In genomic region chr1:33436557-33437296, GRCh38 we compare ENCODE assay signal across 23 cellular contexts. TPM values are rescaled to one million over a fixed set of nuclear protein-coding genes. Genes with fewer than 3 reads are reported as not detected.
DNase-seq lines count a peak whose midpoint lies in the region; ATAC-seq and TF ChIP-seq lines count a peak whose summit lies in the region.
"Had no signal": no experiment of that assay in that cellular context is flagged by ENCODE, and none has a peak within 500 bp of the region (broad histone marks: within the 10 kb centered on the region; RNA-seq: fewer than 3 reads in every experiment).

No MANE protein-coding gene starts in this region.

- H3K27me3 ChIP-seq in IMR-90 (ENCODE audit: control insufficient read depth, insufficient read depth, low read length): no peaks in the 10 kb centered on the region
- no peaks in the 10 kb centered on the region for H3K27me3 ChIP-seq in PC-9 (ENCODE audit: insufficient read depth, low read depth)
- H3K27me3 ChIP-seq: heart right ventricle had no signal

- peak overlapping the region; percentile 84 for H3K27ac Mint-ChIP-seq in glutamatergic neuron (ENCODE audit: unreplicated experiment)
- H3K27ac Mint-ChIP-seq: activated CD4-positive, alpha-beta memory T cell treated with anti-CD3 and anti-CD28 coated beads, Interleukin-2, amount 10 ng/mL, durations not matched to agents 7 days and 5 days; HFFc6; immature natural killer cell; naive thymus-derived CD8-positive, alpha-beta T cell had no signal

- H3K4me3 ChIP-seq in IMR-90 (ENCODE audit: insufficient read depth, low read depth, low read length) (no peak overlapping the region), PC-9 (no peak overlapping the region)
- H3K4me3 ChIP-seq: heart right ventricle, lung had no signal

- DNase-seq in IMR-90 (peak; percentile 28), PC-9 (no peak), glutamatergic neuron (no peak), retina (peak; percentile 58), sciatic nerve (ENCODE audit: low spot score) (no peak), COLO668 (lab: John Stamatoyannopoulos, UW; ENCODE audit: unreplicated experiment) (no peak), NCI-H1930 (lab: John Stamatoyannopoulos, UW) (no peak)
- DNase-seq: activated CD4-positive, alpha-beta memory T cell treated with anti-CD3 and anti-CD28 coated beads, Interleukin-2, amount 10 ng/mL, durations not matched to agents 7 days and 5 days; activated naive CD4-positive, alpha-beta T cell treated with Interleukin-2 at 50 U/mL for 16 hours; activated T-cell treated with anti-CD3 and anti-CD28 coated beads, Interleukin-2, amount 50 U/mL, for 1 hour; CD4-positive, alpha-beta memory T cell; DND-41; heart right ventricle; HFFc6; immature natural killer cell; KBM-7; MV-4-11; naive thymus-derived CD8-positive, alpha-beta T cell; NCI-H187 treated with DMSO at 0.1 percent for 48 hours; NCI-H510A treated with DMSO at 0.1 percent for 48 hours; SHP77; T-helper 2 cell had no signal

- peaks cover 47% of the 10 kb centered on the region for H3K4me1 Mint-ChIP-seq in glutamatergic neuron (ENCODE audit: low read depth, unreplicated experiment)
- H3K4me1 Mint-ChIP-seq: activated CD4-positive, alpha-beta memory T cell treated with anti-CD3 and anti-CD28 coated beads, Interleukin-2, amount 10 ng/mL, durations not matched to agents 7 days and 5 days; CD4-positive, alpha-beta memory T cell; immature natural killer cell had no signal

- no peaks in the 10 kb centered on the region for H3K36me3 Mint-ChIP-seq in glutamatergic neuron (ENCODE audit: unreplicated experiment)
- H3K36me3 Mint-ChIP-seq: CD4-positive, alpha-beta memory T cell; immature natural killer cell; naive thymus-derived CD8-positive, alpha-beta T cell had no signal

- no peak overlapping the region for H2BK5ac ChIP-seq in IMR-90 (ENCODE audit: low read depth, low read length, poor library complexity, severe bottlenecking)

- H3F3A ChIP-seq in PC-9 (ENCODE audit: insufficient read depth, low read depth): peaks cover 50% of the 10 kb centered on the region

- H2AK5ac ChIP-seq in IMR-90 (ENCODE audit: low read depth, low read length): peak overlapping the region; percentile 28

- H3K4me1 ChIP-seq in IMR-90 (ENCODE audit: control insufficient read depth, insufficient read depth, low read length): peaks cover 10% of the 10 kb centered on the region
- peaks cover 60% of the 10 kb centered on the region for H3K4me1 ChIP-seq in PC-9 (replicated peaks; ENCODE audit: insufficient read depth)

- peaks cover 9% of the 10 kb centered on the region for H3K27me3 Mint-ChIP-seq in glutamatergic neuron (ENCODE audit: unreplicated experiment)

- no peak overlapping the region for H2BK120ac ChIP-seq in IMR-90 (ENCODE audit: low read depth, low read length)

- H3K9me3 ChIP-seq in IMR-90 (ENCODE audit: control insufficient read depth, insufficient read depth, low read length): no peaks in the 10 kb centered on the region
- H3K9me3 ChIP-seq in PC-9 (ENCODE audit: insufficient read depth, low read depth): no peaks in the 10 kb centered on the region
- H3K9me3 ChIP-seq: heart right ventricle had no signal

- H3K56ac ChIP-seq in IMR-90 (ENCODE audit: extremely low read depth, insufficient read depth, low read length): no peak overlapping the region

- dilution Hi-C loops in IMR-90 (cut with HindIII; ENCODE audit: low sequenced_read_pairs, unreplicated experiment): no loop called here

- CTCF ChIA-PET in IMR-90 (lab: Yijun Ruan, JAX): no interaction called here
- CTCF ChIA-PET in PC-9 (lab: Charles Lee): no interaction called here

- no peak for TF ChIP-seq POLR2A in IMR-90 (IDR thresholded peaks at IDR 0.05; ENCODE audit: low read depth, low read length)

- H4K91ac ChIP-seq in IMR-90 (ENCODE audit: insufficient read depth, low read depth, low read length): no peak overlapping the region

- no peak overlapping the region for H2BK20ac ChIP-seq in IMR-90 (ENCODE audit: low read depth, low read length)

- H3K4ac ChIP-seq in IMR-90 (ENCODE audit: low read depth, low read length): no peak overlapping the region

- peak overlapping the region; percentile 62 for H3K4me3 Mint-ChIP-seq in glutamatergic neuron (ENCODE audit: unreplicated experiment)
- H3K4me3 Mint-ChIP-seq: activated CD4-positive, alpha-beta memory T cell treated with anti-CD3 and anti-CD28 coated beads, Interleukin-2, amount 10 ng/mL, durations not matched to agents 7 days and 5 days; HFFc6; immature natural killer cell; naive thymus-derived CD8-positive, alpha-beta T cell had no signal

- H3K9me1 ChIP-seq in IMR-90 (ENCODE audit: insufficient read depth, low read length): peaks cover 7% of the 10 kb centered on the region

- H4K5ac ChIP-seq in IMR-90 (ENCODE audit: low read depth, low read length): no peak overlapping the region

- TF ChIP-seq RAD21 in IMR-90 (IDR thresholded peaks at IDR 0.05; ENCODE audit: low read length): no peak

- in situ Hi-C loops in IMR-90 (cut with MboI; ENCODE audit: low sequenced_read_pairs): no loop called here

- ATAC-seq in IMR-90 (ENCODE audit: low read depth) (no peak), sciatic nerve (no peak)
- ATAC-seq: naive thymus-derived CD8-positive, alpha-beta T cell had no signal

- H3K9ac ChIP-seq in IMR-90 (ENCODE audit: low read depth, low read length): no peak overlapping the region

- H3K9me3 Mint-ChIP-seq in glutamatergic neuron (ENCODE audit: unreplicated experiment): peaks cover 11% of the 10 kb centered on the region
- H3K9me3 Mint-ChIP-seq: activated CD4-positive, alpha-beta memory T cell treated with anti-CD3 and anti-CD28 coated beads, Interleukin-2, amount 10 ng/mL, durations not matched to agents 7 days and 5 days; CD4-positive, alpha-beta memory T cell; HFFc6; immature natural killer cell; naive thymus-derived CD8-positive, alpha-beta T cell had no signal

- H3K4me2 ChIP-seq in IMR-90 (ENCODE audit: low read depth, low read length): no peak overlapping the region
- H3K4me2 ChIP-seq in PC-9: 0 out of 2 replicates have a peak overlapping the region, but pooled peaks have one; percentile 10

- no peak overlapping the region for H3K27ac ChIP-seq in IMR-90 (ENCODE audit: insufficient read depth, low read length)
- no peak overlapping the region; the same call in 1 of the 2 replicates for H3K27ac ChIP-seq in PC-9

- H3K9me2 ChIP-seq in PC-9 (ENCODE audit: insufficient read depth): no peaks in the 10 kb centered on the region; the same call in 1 of the 2 replicates

- intact Hi-C loops in IMR-90 (cut with micrococcal nuclease) (no loop called here), PC-9 (cut with micrococcal nuclease; ENCODE audit: unreplicated experiment) (no loop called here), sciatic nerve (cut with DNase I) (no loop called here)

- H3K18ac ChIP-seq in IMR-90 (ENCODE audit: low read depth, low read length): no peak overlapping the region

- no peak overlapping the region for H4K8ac ChIP-seq in IMR-90 (ENCODE audit: low read depth in 2 of 2, low read length in 2 of 2)

- H3K79me1 ChIP-seq in IMR-90 (ENCODE audit: low read depth in 1 of 2, low read length in 2 of 2): peaks cover 0 to 3% of the 10 kb centered on the region in 2 experiments; a peak in 1 of 4 replicates

- H2AK9ac ChIP-seq in IMR-90 (replicated peaks; ENCODE audit: low read depth, low read length, poor library complexity): no peak overlapping the region

- H4K20me1 ChIP-seq in IMR-90 (ENCODE audit: insufficient read depth, low read length) (no peaks in the 10 kb centered on the region; the same call in 1 of the 2 replicates), PC-9 (ENCODE audit: insufficient read depth) (no peaks in the 10 kb centered on the region)

- H2BK15ac ChIP-seq in IMR-90 (ENCODE audit: low read depth, low read length): peak overlapping the region; percentile 20; the same call in 1 of the 3 replicates

- TF ChIP-seq CTCF in IMR-90 (conservative IDR thresholded peaks at IDR 0.05; ENCODE audit: low read depth, low read length) (no peak), PC-9 (conservative IDR thresholded peaks at IDR 0.05) (no peak), glutamatergic neuron (IDR thresholded peaks at IDR 0.05; ENCODE audit: partially characterized antibody, unreplicated experiment) (no peak)

- 40% methylated on average over 1 of the region's 4 CpGs; no CpG with 5 or more reads in 1 of the 2 experiments for WGBS in IMR-90 (ENCODE audit: extremely low coverage in 2 of 2, insufficient read length in 1 of 2), 2 experiments

- no peaks in the 10 kb centered on the region for H3K79me2 ChIP-seq in PC-9 (ENCODE audit: low read depth)

- BruUV-seq in IMR-90 (replicated peaks; lab: Mats Ljungman, UMichigan) (no TSS peak), PC-9 (replicated peaks; lab: Mats Ljungman, UMichigan) (no TSS peak)

- POLR2A ChIA-PET in IMR-90 (lab: Charles Lee; ENCODE audit: unreplicated experiment) (no interaction called here), PC-9 (lab: Charles Lee; ENCODE audit: unreplicated experiment) (interaction anchor here (0.7 kb wide), 1 partner anchor 14 kb away, joined by 3 read pairs; no protein-coding TSS in a partner anchor)

- no peak overlapping the region for H2AFZ ChIP-seq in IMR-90 (replicated peaks; ENCODE audit: low read length, poor library complexity)
- no peak overlapping the region for H2AFZ ChIP-seq in PC-9

- no peaks in the 10 kb centered on the region for H3K36me3 ChIP-seq in IMR-90 (ENCODE audit: control insufficient read depth, insufficient read depth, low read length)
- H3K36me3 ChIP-seq in PC-9 (ENCODE audit: low read depth): no peaks in the 10 kb centered on the region
- H3K36me3 ChIP-seq: heart right ventricle had no signal

- H3K23ac ChIP-seq in IMR-90 (ENCODE audit: low read depth, low read length): no peak overlapping the region

- H3K14ac ChIP-seq in IMR-90 (replicated peaks; ENCODE audit: low read depth, low read length): 0 out of 2 replicates have a peak overlapping the region, but pooled peaks have one; percentile 31

TF ChIP-seq in IMR-90, 13 proteins besides CTCF, POLR2A, EP300 and RAD21 (continues in another document):
- TF ChIP-seq NFE2L2 (IDR thresholded peaks at IDR 0.05; ENCODE audit: low read depth, low read length) (no peak), SMC3 (IDR thresholded peaks at IDR 0.05; ENCODE audit: low read depth, low read length) (no peak)

RNA-seq across cellular contexts. Expression of gene PHC2, which starts 5.8 kb away (rescaled TPM):
- total RNA-seq in IMR-90 (2012; rRNA removed) (43.3 and 46.4 TPM in 2 replicates), PC-9 (2021) (45.4 and 48.1 TPM in 2 replicates), glutamatergic neuron (ENCODE audit: unreplicated experiment) (287 TPM), sciatic nerve (109 TPM)
- polyA plus RNA-seq in IMR-90 (2012; rRNA removed): 86.3 and 98.1 TPM in 2 replicates
- polyA plus RNA-seq in IMR-90 (2012; cell fraction: cytosol; rRNA removed): 91.9 and 128 TPM in 2 replicates
- 110 and 133 TPM in 2 replicates for polyA plus RNA-seq in IMR-90 (2012; cell fraction: nucleus; rRNA removed; ENCODE audit: low replicate concordance)

RNA-seq across cellular contexts. Expression of gene ZSCAN20, which starts 35.7 kb away (rescaled TPM):
- total RNA-seq in IMR-90 (2012; rRNA removed) (8.1 and 11.1 TPM in 2 replicates), PC-9 (2021) (6.0 and 6.4 TPM in 2 replicates), glutamatergic neuron (ENCODE audit: unreplicated experiment) (9.7 TPM), sciatic nerve (8.1 TPM)
- polyA plus RNA-seq in IMR-90 (2012; rRNA removed): 1.9 and 2.1 TPM in 2 replicates
- 0.79 and 0.81 TPM in 2 replicates for polyA plus RNA-seq in IMR-90 (2012; cell fraction: cytosol; rRNA removed)
- 3.0 and 5.9 TPM in 2 replicates for polyA plus RNA-seq in IMR-90 (2012; cell fraction: nucleus; rRNA removed; ENCODE audit: low replicate concordance)

Comparison
In these comparisons a context has a peak if more than half of its experiments do, and no peak if none do; other contexts are left out.
1. DNase-seq: peak in IMR-90 (single experiment) and retina (single experiment); none in PC-9 (0 of 2), glutamatergic neuron (single experiment), sciatic nerve (single experiment), COLO668 (single experiment) and NCI-H1930 (0 of 2).